ENCODE assay signal across 30 cellular contexts in the genomic region with DNA sequence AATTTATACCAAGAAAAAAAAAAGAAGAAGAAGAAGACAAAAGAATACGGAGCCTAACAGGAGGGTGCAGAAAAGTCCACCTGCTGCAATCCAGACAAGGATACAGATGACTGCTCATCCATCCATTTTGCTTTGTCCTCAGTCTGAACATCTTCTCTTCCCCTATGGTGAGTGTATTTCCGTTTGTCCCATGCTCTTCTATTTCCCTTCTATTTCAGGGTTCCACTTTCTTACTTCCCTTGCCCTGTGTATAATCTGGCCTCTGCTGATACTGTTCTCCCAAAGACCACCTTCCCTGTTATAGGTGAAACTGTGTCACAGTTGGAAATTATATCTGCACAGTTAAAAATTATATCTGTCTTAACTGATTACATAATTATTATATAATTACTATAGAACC.
"Had no signal": no experiment of that assay in that cellular context is flagged by ENCODE, and none has a peak within 500 bp of the region (broad histone marks: within the 10 kb centered on the region; RNA-seq: fewer than 3 reads in every experiment).

No MANE protein-coding gene starts in this region.

- H3K9me3 ChIP-seq: adrenal gland, body of pancreas, esophagus squamous epithelium, gastroesophageal sphincter, heart right ventricle had no signal

- H3K27ac ChIP-seq: adrenal gland, body of pancreas, esophagus squamous epithelium, gastroesophageal sphincter, heart right ventricle had no signal

- ATAC-seq: activated CD4-positive, alpha-beta T cell treated with anti-CD3 and anti-CD28 coated beads for 36 hours; activated CD8-positive, alpha-beta memory T cell treated with anti-CD3 and anti-CD28 coated beads, Interleukin-2, amount 10 ng/mL, durations not matched to agents 7 days and 5 days; activated CD8-positive, alpha-beta T cell treated with anti-CD3 and anti-CD28 coated beads, Interleukin-2, amount 10 ng/mL, durations not matched to agents 7 days and 5 days; activated naive CD8-positive, alpha-beta T cell treated with anti-CD3 and anti-CD28 coated beads, Interleukin-2, amount 50 U/mL, for 24 hours; body of pancreas; effector memory CD8-positive, alpha-beta T cell; gastroesophageal sphincter; heart right ventricle; T-helper 17 cell had no signal

- H3K27me3 ChIP-seq: body of pancreas, gastroesophageal sphincter had no signal

- H3K4me3 ChIP-seq: adrenal gland, body of pancreas, esophagus squamous epithelium, gastroesophageal sphincter, heart right ventricle had no signal

- H3K4me1 ChIP-seq: adrenal gland, body of pancreas, esophagus squamous epithelium, gastroesophageal sphincter, heart right ventricle had no signal

- DNase-seq: activated CD4-positive, alpha-beta memory T cell treated with anti-CD3 and anti-CD28 coated beads for 36 hours; activated CD4-positive, alpha-beta T cell treated with anti-CD3 and anti-CD28 coated beads for 36 hours; activated CD4-positive, alpha-beta T cell treated with anti-CD3 and anti-CD28 coated beads, Interleukin-2, amount 10 ng/mL, durations not matched to agents 24 days and 14 days; activated CD4-positive, CD25-positive, alpha-beta regulatory T cell; activated CD4-positive, CD25-positive, alpha-beta regulatory T cell treated with anti-CD3 and anti-CD28 coated beads, Interleukin-2, amount 50 U/mL, for 72 hours; activated CD8-positive, alpha-beta memory T cell treated with anti-CD3 and anti-CD28 coated beads, Interleukin-2, amount 10 ng/mL, durations not matched to agents 7 days and 5 days; activated CD8-positive, alpha-beta memory T cell treated with anti-CD3 and anti-CD28 coated beads, Interleukin-2, amount 50 U/mL, for 4 hours; activated CD8-positive, alpha-beta T cell treated with anti-CD3 and anti-CD28 coated beads, Interleukin-2, amount 10 ng/mL, durations not matched to agents 7 days and 5 days; activated effector memory CD4-positive, alpha-beta T cell treated with anti-CD3 and anti-CD28 coated beads, Interleukin-2, amount 50 U/mL, for 16 hours; activated naive CD4-positive, alpha-beta T cell treated with anti-CD3 and anti-CD28 coated beads for 36 hours; activated naive CD8-positive, alpha-beta T cell treated with anti-CD3 and anti-CD28 coated beads for 36 hours; activated naive CD8-positive, alpha-beta T cell treated with anti-CD3 and anti-CD28 coated beads, Interleukin-2, amount 50 U/mL, for 24 hours; activated T-cell treated with anti-CD3 and anti-CD28 coated beads, Interleukin-2, amount 50 U/mL, for 1 hour; activated T-cell treated with anti-CD3 and anti-CD28 coated beads, Interleukin-2, amount 50 U/mL, for 48 hours; adrenal gland; amygdala; aorta; body of pancreas; caudate nucleus; cortex of kidney; dermis blood vessel endothelial cell; effector CD4-positive, alpha-beta T cell; effector memory CD8-positive, alpha-beta T cell; erythroblast; esophagus squamous epithelium; foreskin melanocyte; heart right ventricle; T-helper 17 cell; T1000 had no signal

- H3K36me3 ChIP-seq: adrenal gland, esophagus squamous epithelium, gastroesophageal sphincter, heart right ventricle had no signal
